In the genomic region with DNA sequence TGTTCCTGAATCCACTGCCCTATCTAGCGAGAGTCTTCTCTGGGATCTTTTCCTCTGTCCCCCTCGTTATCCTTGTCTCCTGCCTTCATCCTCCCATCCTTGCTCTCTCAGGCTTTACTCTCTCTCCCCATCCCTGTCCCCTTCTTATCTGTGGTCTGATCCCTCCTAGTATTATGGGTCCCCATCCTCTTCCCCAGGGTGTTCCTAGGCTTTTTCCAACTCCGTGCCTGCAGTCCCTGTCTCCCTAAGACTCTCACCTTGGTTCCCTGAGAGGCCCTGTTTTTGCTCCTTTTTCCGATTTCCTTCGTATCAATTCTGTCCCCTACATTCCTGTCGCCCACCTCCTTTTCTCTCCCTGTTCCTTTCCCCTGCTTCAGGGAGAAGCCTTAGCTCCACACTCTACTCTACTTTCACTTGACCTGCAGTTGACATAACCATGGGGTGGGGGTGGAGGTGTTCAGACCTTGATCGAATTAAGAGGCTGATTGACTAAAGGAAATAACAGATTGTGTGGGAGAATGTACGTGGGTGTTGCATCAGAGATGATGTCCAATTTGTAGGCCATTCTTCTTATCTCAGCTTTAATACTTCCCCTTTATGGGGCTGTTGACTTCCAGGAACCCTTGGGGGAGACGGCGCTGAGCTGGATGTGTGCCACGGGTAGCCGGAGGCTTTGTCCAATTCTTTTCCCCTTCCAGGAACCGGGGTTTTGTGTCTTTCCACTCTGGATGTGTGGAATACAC, we compare ENCODE assay signal across 8 cellular contexts. TPM values are rescaled to one million over a fixed set of nuclear protein-coding genes. Genes with fewer than 3 reads are reported as not detected.
DNase-seq lines count a peak whose midpoint lies in the region; ATAC-seq, FAIRE-seq and TF ChIP-seq lines count a peak whose summit lies in the region.

No MANE protein-coding gene starts in this region.

- TF ChIP-seq POLR2A in GM12891 (IDR thresholded peaks at IDR 0.05; ENCODE audit: low read depth, low read length), result no peak

- ATAC-seq in SK-N-SH treated with all-trans-retinoic acid at 6 μM for 48 hours (peak; percentile 21), GM21515 (IDR thresholded peaks at IDR 0.05; ENCODE audit: unreplicated experiment) (no peak), GM21619 (IDR thresholded peaks at IDR 0.05; ENCODE audit: unreplicated experiment) (no peak), GM18498 (IDR thresholded peaks at IDR 0.05; ENCODE audit: unreplicated experiment) (no peak)
- ATAC-seq in natural killer cell treated with Interleukin-12 subunit alpha and Interleukin-12 subunit beta and Interleukin-15 and Interleukin-18, amount 100 ng/mL, for 72 hours, result no peak

- H3K27me3 Mint-ChIP-seq in natural killer cell treated with Interleukin-12 subunit alpha and Interleukin-12 subunit beta and Interleukin-15 and Interleukin-18, amount 100 ng/mL, for 72 hours, result no peaks in the 10 kb centered on the region

- peak overlapping the region; percentile 92 for H3K4me3 Mint-ChIP-seq in natural killer cell treated with Interleukin-12 subunit alpha and Interleukin-12 subunit beta and Interleukin-15 and Interleukin-18, amount 100 ng/mL, for 72 hours

- peak overlapping the region; percentile 88 for H3K4me3 ChIP-seq in epithelial cell of proximal tubule (ENCODE audit: low read depth, low read length)

- DNase-seq in HCEC 1CT, result peak; percentile 7
- DNase-seq in epithelial cell of proximal tubule (ENCODE audit: low read depth), result no peak
- DNase-seq in natural killer cell treated with Interleukin-12 subunit alpha and Interleukin-12 subunit beta and Interleukin-15 and Interleukin-18, amount 100 ng/mL, for 72 hours (ENCODE audit: low spot score), result no peak
- no peak for DNase-seq in GM12891 (ENCODE audit: insufficient read length, low spot score)

- no peak for FAIRE-seq in GM12891 (lab: Jason Lieb, UNC)

- H3K9me3 Mint-ChIP-seq in natural killer cell treated with Interleukin-12 subunit alpha and Interleukin-12 subunit beta and Interleukin-15 and Interleukin-18, amount 100 ng/mL, for 72 hours, result no peaks in the 10 kb centered on the region

- no peak for TF ChIP-seq CTCF in epithelial cell of proximal tubule (conservative IDR thresholded peaks at IDR 0.05; ENCODE audit: low read depth, low read length)

- H3K27ac Mint-ChIP-seq in natural killer cell treated with Interleukin-12 subunit alpha and Interleukin-12 subunit beta and Interleukin-15 and Interleukin-18, amount 100 ng/mL, for 72 hours, result peak overlapping the region; percentile 57 to 85

- peaks cover 29 to 35% of the 10 kb centered on the region in 2 donors for H3K4me1 Mint-ChIP-seq in natural killer cell treated with Interleukin-12 subunit alpha and Interleukin-12 subunit beta and Interleukin-15 and Interleukin-18, amount 100 ng/mL, for 72 hours (ENCODE audit: low read depth in 2 of 2)

- peaks cover 2% of the 10 kb centered on the region for H3K36me3 Mint-ChIP-seq in natural killer cell treated with Interleukin-12 subunit alpha and Interleukin-12 subunit beta and Interleukin-15 and Interleukin-18, amount 100 ng/mL, for 72 hours

TF ChIP-seq in SK-N-SH treated with all-trans-retinoic acid at 6 μM for 48 hours, 23 proteins besides CTCF, POLR2A, EP300 and RAD21:
- no peak for TF ChIP-seq OSR1 (CRISPR knock-in tag; IDR thresholded peaks at IDR 0.05)
- no peak for TF ChIP-seq GLIS3 (CRISPR knock-in tag; IDR thresholded peaks at IDR 0.05)
- TF ChIP-seq BACH2 (CRISPR knock-in tag; IDR thresholded peaks at IDR 0.05; ENCODE audit: borderline replicate concordance), result no peak
- TF ChIP-seq ESRRG (CRISPR knock-in tag; IDR thresholded peaks at IDR 0.05), result no peak

TF ChIP-seq in GM12891, 5 proteins besides CTCF, POLR2A, EP300 and RAD21:
- TF ChIP-seq POLR2AphosphoS5 (IDR thresholded peaks at IDR 0.05; ENCODE audit: low read depth, low read length) (no peak), SPI1 (IDR thresholded peaks at IDR 0.05; ENCODE audit: low read depth, low read length) (no peak), TAF1 (IDR thresholded peaks at IDR 0.05; ENCODE audit: low read depth, low read length) (no peak)
TF ChIP-seq in GM12891: peak in this region for 0.

RNA-seq across cellular contexts. Expression of a gene that starts 0.9 kb away (rescaled TPM):
- total RNA-seq in epithelial cell of proximal tubule, result 8.2 and 10.8 TPM in 2 replicates
- total RNA-seq in natural killer cell treated with Interleukin-12 subunit alpha and Interleukin-12 subunit beta and Interleukin-15 and Interleukin-18, amount 100 ng/mL, for 72 hours, result 10 to 100 TPM; 19.6 to 19.9 TPM
- polyA plus RNA-seq in GM12891 (2012; ENCODE audit: low read depth, missing spikeins), result 7.4 TPM

RNA-seq across cellular contexts. Expression of a gene that starts 45.6 kb away (rescaled TPM):
- 4.2 and 6.0 TPM in 2 replicates for total RNA-seq in epithelial cell of proximal tubule
- 100 to 1,000 TPM in 1 of 2 donors, 10 to 100 TPM in 1; 82.3 to 105 TPM for total RNA-seq in natural killer cell treated with Interleukin-12 subunit alpha and Interleukin-12 subunit beta and Interleukin-15 and Interleukin-18, amount 100 ng/mL, for 72 hours
- 27.6 TPM for polyA plus RNA-seq in GM12891 (2012; ENCODE audit: low read depth, missing spikeins)

Comparison
In these comparisons a context has a peak if more than half of its experiments do, and no peak if none do; other contexts are left out.
1. RNA of a gene that starts 45.6 kb away (total RNA-seq): 82.3 to 105 TPM in natural killer cell treated with Interleukin-12 subunit alpha and Interleukin-12 subunit beta and Interleukin-15 and Interleukin-18, amount 100 ng/mL, for 72 hours; 4.2 to 6.0 TPM in epithelial cell of proximal tubule; every median in the first group is over 10 times any median in the second.